In the genomic region with DNA sequence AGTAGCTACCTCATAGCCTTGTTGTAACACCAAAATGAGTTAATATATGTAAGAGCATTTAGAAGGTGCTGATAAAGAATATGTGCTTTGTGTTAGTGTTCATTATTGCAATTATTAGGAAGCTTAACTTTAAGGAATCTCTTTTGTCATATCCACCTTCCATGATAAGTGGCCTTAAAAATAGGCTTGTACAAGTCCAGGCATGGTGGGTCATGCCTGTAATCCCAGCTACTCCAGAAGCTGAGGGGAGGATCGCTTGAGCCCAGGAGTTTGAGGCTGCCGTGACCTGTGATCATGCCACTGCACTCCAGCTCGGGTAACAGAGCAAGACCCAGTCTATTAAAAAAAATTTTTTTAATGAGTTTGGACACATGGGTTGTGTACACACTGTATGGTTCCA, we compare ENCODE assay signal across 24 cellular contexts.
"Had no signal": no experiment of that assay in that cellular context is flagged by ENCODE, and none has a peak within 500 bp of the region (broad histone marks: within the 10 kb centered on the region; RNA-seq: fewer than 3 reads in every experiment).

No MANE protein-coding gene starts in this region.

- H3K9me3 Mint-ChIP-seq: memory B cell had no signal

- H3K4me3 Mint-ChIP-seq: memory B cell; naive thymus-derived CD4-positive, alpha-beta T cell had no signal

- DNase-seq: dermis blood vessel endothelial cell; dorsolateral prefrontal cortex; effector CD4-positive, alpha-beta T cell; effector memory CD4-positive, alpha-beta T cell; erythroblast; esophagus squamous epithelium; foreskin fibroblast; foreskin melanocyte; gastrocnemius medialis; glutamatergic neuron; head of caudate nucleus; heart right ventricle; hippocampal formation; left cardiac atrium; left lung; left ventricle myocardium superior; lower lobe of right lung; mesendoderm; midbrain; naive thymus-derived CD4-positive, alpha-beta T cell had no signal

- H3K27ac ChIP-seq: coronary artery, dorsolateral prefrontal cortex, epithelial cell of prostate, esophagus squamous epithelium, gastrocnemius medialis, heart right ventricle, left lung, lower lobe of right lung had no signal

- H3K27ac Mint-ChIP-seq: memory B cell; naive thymus-derived CD4-positive, alpha-beta T cell had no signal

- H3K4me3 ChIP-seq: coronary artery, dorsolateral prefrontal cortex, esophagus squamous epithelium, gastrocnemius medialis, heart right ventricle, left lung, lower lobe of right lung had no signal

- H3K36me3 ChIP-seq: gastrocnemius medialis, left lung had no signal

- ATAC-seq: esophagus mucosa; gastrocnemius medialis; heart right ventricle; left cardiac atrium; left lung; left ventricle myocardium superior; lower lobe of right lung; naive thymus-derived CD4-positive, alpha-beta T cell had no signal

- H3K9me3 ChIP-seq: esophagus squamous epithelium, gastrocnemius medialis, heart right ventricle, left lung, lower lobe of right lung had no signal

- H3K4me1 ChIP-seq: left lung, lower lobe of right lung had no signal
